In genomic region chr1:110524311-110525249, GRCh38 we compare ENCODE assay signal across 8 cellular contexts. TPM values are rescaled to one million over a fixed set of nuclear protein-coding genes. Genes with fewer than 3 reads are reported as not detected.
DNase-seq lines count a peak whose midpoint lies in the region; ATAC-seq and TF ChIP-seq lines count a peak whose summit lies in the region.

No MANE protein-coding gene starts in this region.

- no TSS peak for BruUV-seq in A673 (replicated peaks; lab: Mats Ljungman, UMichigan)

- H3K9me3 Mint-ChIP-seq in activated CD4-positive, alpha-beta T cell treated with anti-CD3 and anti-CD28 coated beads, Interleukin-2, amount 10 ng/mL, durations not matched to agents 7 days and 5 days, result no peaks in the 10 kb centered on the region
- H3K9me3 Mint-ChIP-seq in mesothelial cell of epicardium, result no peaks in the 10 kb centered on the region
- no peaks in the 10 kb centered on the region for H3K9me3 Mint-ChIP-seq in stimulated activated effector memory CD8-positive, alpha-beta T cell treated with anti-CD3 and anti-CD28 coated beads, Interleukin-12 subunit alpha, Interleukin-12 subunit beta, amount 100 ng/mL, for 72 hours

- no peaks in the 10 kb centered on the region for H3K27me3 ChIP-seq in A673 (replicated peaks; ENCODE audit: insufficient read depth, low read depth, low read length, poor library complexity)

- H3K27me3 Mint-ChIP-seq in activated CD4-positive, alpha-beta T cell treated with anti-CD3 and anti-CD28 coated beads, Interleukin-2, amount 10 ng/mL, durations not matched to agents 7 days and 5 days, result peaks cover 38% of the 10 kb centered on the region
- H3K27me3 Mint-ChIP-seq in mesothelial cell of epicardium (ENCODE audit: low read depth), result peaks cover 90% of the 10 kb centered on the region

- no peaks in the 10 kb centered on the region for H3K4me1 ChIP-seq in A673 (ENCODE audit: insufficient read depth, low read length, poor library complexity, severe bottlenecking)

- no peak overlapping the region for H3K4me3 ChIP-seq in A673 (ENCODE audit: low read depth, low read length, poor library complexity, severe bottlenecking)

- peak; percentile 68 for ATAC-seq in stimulated activated effector memory CD8-positive, alpha-beta T cell treated with anti-CD3 and anti-CD28 coated beads, Interleukin-12 subunit alpha, Interleukin-12 subunit beta, amount 100 ng/mL, for 72 hours
- ATAC-seq in GM18909 (IDR thresholded peaks at IDR 0.05; ENCODE audit: poor library complexity, unreplicated experiment), result no peak

- H3K36me3 Mint-ChIP-seq in activated CD4-positive, alpha-beta T cell treated with anti-CD3 and anti-CD28 coated beads, Interleukin-2, amount 10 ng/mL, durations not matched to agents 7 days and 5 days (ENCODE audit: low read depth), result no peaks in the 10 kb centered on the region
- H3K36me3 Mint-ChIP-seq in mesothelial cell of epicardium, result no peaks in the 10 kb centered on the region
- no peaks in the 10 kb centered on the region for H3K36me3 Mint-ChIP-seq in stimulated activated effector memory CD8-positive, alpha-beta T cell treated with anti-CD3 and anti-CD28 coated beads, Interleukin-12 subunit alpha, Interleukin-12 subunit beta, amount 100 ng/mL, for 72 hours

- peaks cover 3% of the 10 kb centered on the region for H3K4me1 Mint-ChIP-seq in activated CD4-positive, alpha-beta T cell treated with anti-CD3 and anti-CD28 coated beads, Interleukin-2, amount 10 ng/mL, durations not matched to agents 7 days and 5 days
- peaks cover 3% of the 10 kb centered on the region for H3K4me1 Mint-ChIP-seq in mesothelial cell of epicardium
- H3K4me1 Mint-ChIP-seq in stimulated activated effector memory CD8-positive, alpha-beta T cell treated with anti-CD3 and anti-CD28 coated beads, Interleukin-12 subunit alpha, Interleukin-12 subunit beta, amount 100 ng/mL, for 72 hours, result peaks cover 8% of the 10 kb centered on the region

- POLR2A ChIA-PET in A673 (lab: Charles Lee; ENCODE audit: low non-redundant PET), result no interaction called here
- POLR2A ChIA-PET in activated CD4-positive, alpha-beta T cell treated with anti-CD3 and anti-CD28 coated beads, Interleukin-2, amount 10 ng/mL, durations not matched to agents 7 days and 5 days (lab: Charles Lee), result no interaction called here

- no peaks in the 10 kb centered on the region for H3K36me3 ChIP-seq in A673 (ENCODE audit: insufficient read depth, low read length, poor library complexity, severe bottlenecking)

- intact Hi-C loops in A673 (cut with micrococcal nuclease; ENCODE audit: unreplicated experiment), result loop anchor here (1.0 to 5.0 kb wide), 3 partner anchors 91 to 258 kb away; no protein-coding TSS in a partner anchor

- no peak overlapping the region for H3K4me3 Mint-ChIP-seq in activated CD4-positive, alpha-beta T cell treated with anti-CD3 and anti-CD28 coated beads, Interleukin-2, amount 10 ng/mL, durations not matched to agents 7 days and 5 days
- H3K4me3 Mint-ChIP-seq in mesothelial cell of epicardium, result no peak overlapping the region
- H3K4me3 Mint-ChIP-seq in stimulated activated effector memory CD8-positive, alpha-beta T cell treated with anti-CD3 and anti-CD28 coated beads, Interleukin-12 subunit alpha, Interleukin-12 subunit beta, amount 100 ng/mL, for 72 hours, result peak overlapping the region; percentile 11

- in situ Hi-C loops in GM13977 (cut with MboI; ENCODE audit: low pct_unique_long_range_greater_than_20kb, low sequenced_read_pairs, unreplicated experiment), result no loop called here

- DNase-seq in A673 (ENCODE audit: low spot score), result peak; percentile 72
- peak; percentile 69 for DNase-seq in GM13977 (ENCODE audit: low spot score)
- DNase-seq in NCI-H345 (lab: John Stamatoyannopoulos, UW), result peak; percentile 70
- peak; percentile 66 for DNase-seq in activated CD4-positive, alpha-beta T cell treated with anti-CD3 and anti-CD28 coated beads, Interleukin-2, amount 10 ng/mL, durations not matched to agents 7 days and 5 days
- peak; percentile 19 for DNase-seq in effector CD8-positive, alpha-beta T cell (lab: John Stamatoyannopoulos, UW)
- DNase-seq in mesothelial cell of epicardium (ENCODE audit: low spot score in 2 of 2, unreplicated experiment in 2 of 2), result peak in 1 of 2 experiments; percentile 55
- peak; percentile 33 to 69 for DNase-seq in stimulated activated effector memory CD8-positive, alpha-beta T cell treated with anti-CD3 and anti-CD28 coated beads, Interleukin-12 subunit alpha, Interleukin-12 subunit beta, amount 100 ng/mL, for 72 hours (ENCODE audit: low spot score in 2 of 2)

- H3K27ac Mint-ChIP-seq in activated CD4-positive, alpha-beta T cell treated with anti-CD3 and anti-CD28 coated beads, Interleukin-2, amount 10 ng/mL, durations not matched to agents 7 days and 5 days, result no peak overlapping the region
- H3K27ac Mint-ChIP-seq in mesothelial cell of epicardium, result no peak overlapping the region
- H3K27ac Mint-ChIP-seq in stimulated activated effector memory CD8-positive, alpha-beta T cell treated with anti-CD3 and anti-CD28 coated beads, Interleukin-12 subunit alpha, Interleukin-12 subunit beta, amount 100 ng/mL, for 72 hours, result no peak overlapping the region

- no peaks in the 10 kb centered on the region for H3K9me3 ChIP-seq in A673 (ENCODE audit: low read depth, low read length, poor library complexity, severe bottlenecking)

- no peak overlapping the region for H3K27ac ChIP-seq in A673 (ENCODE audit: low read depth, low read length, poor library complexity, severe bottlenecking)

- CTCF ChIA-PET in A673 (lab: Charles Lee), result interaction anchor here (0.7 to 1.2 kb wide), 2 partner anchors 92 kb away, joined by 3 to 4 read pairs; no protein-coding TSS in a partner anchor
- CTCF ChIA-PET in activated CD4-positive, alpha-beta T cell treated with anti-CD3 and anti-CD28 coated beads, Interleukin-2, amount 10 ng/mL, durations not matched to agents 7 days and 5 days (lab: Charles Lee), result interaction anchor here (0.6 to 5.5 kb wide), 18 partner anchors 11 to 1035 kb away, joined by 3 to 18 read pairs (median 4); partner anchors contain the start of gene KCNA2

- TF ChIP-seq CTCF in A673 (conservative IDR thresholded peaks at IDR 0.05; ENCODE audit: low read depth, low read length), result peak; percentile 93
- peak; percentile 80 for TF ChIP-seq CTCF in GM13977 (IDR thresholded peaks at IDR 0.05; ENCODE audit: extremely low read depth, insufficient read depth, missing control alignments)
- peak; percentile 54 for TF ChIP-seq CTCF in mesothelial cell of epicardium (IDR thresholded peaks at IDR 0.05; ENCODE audit: unreplicated experiment)

RNA-seq across cellular contexts. Expression of gene KCNA10, which starts 5.6 kb away (rescaled TPM):
- total RNA-seq in A673 (2021) (not detected in 2 replicates), mesothelial cell of epicardium (not detected in 3 replicates)
- not detected for total RNA-seq in activated CD4-positive, alpha-beta T cell treated with anti-CD3 and anti-CD28 coated beads, Interleukin-2, amount 10 ng/mL, durations not matched to agents 7 days and 5 days
